15 cellular contexts compared by ENCODE assay signal in genomic region chr18:11320981-11321380, GRCh38.
DNase-seq lines count a peak whose midpoint lies in the region; ATAC-seq and FAIRE-seq lines count a peak whose summit lies in the region.
"Had no signal": no experiment of that assay in that cellular context is flagged by ENCODE, and none has a peak within 500 bp of the region (broad histone marks: within the 10 kb centered on the region; RNA-seq: fewer than 3 reads in every experiment).

No MANE protein-coding gene starts in this region.

- no peaks in the 10 kb centered on the region for H3K27me3 ChIP-seq in MG63
- H3K27me3 ChIP-seq: hepatocyte, sigmoid colon had no signal

- H3K9me3 ChIP-seq in MG63 = no peaks in the 10 kb centered on the region
- H3K9me3 ChIP-seq: sigmoid colon had no signal

- no peak for FAIRE-seq in urothelium cell line (lab: Jason Lieb, UNC)

- H3K4me3 ChIP-seq in MG63 = no peak overlapping the region
- H3K4me3 ChIP-seq: hepatocyte, sigmoid colon had no signal

- H3K36me3 ChIP-seq in MG63 = no peaks in the 10 kb centered on the region
- H3K36me3 ChIP-seq: sigmoid colon had no signal

- ATAC-seq in HG02759 (IDR thresholded peaks at IDR 0.05; ENCODE audit: unreplicated experiment) (no peak), HG03135 (IDR thresholded peaks at IDR 0.05; ENCODE audit: unreplicated experiment) (no peak)

- DNase-seq in Daoy (ENCODE audit: low read depth) (peak; percentile 49), MG63 (peak; percentile 22), amniotic stem cell (lab: John Stamatoyannopoulos, UW) (peak; percentile 55), hepatic stellate cell (ENCODE audit: low spot score) (peak; percentile 42), urothelium cell line (ENCODE audit: low spot score) (no peak), SW480 (ENCODE audit: low spot score) (no peak)
- DNase-seq: activated CD4-positive, CD25-positive, alpha-beta regulatory T cell treated with anti-CD3 and anti-CD28 coated beads, Interleukin-2, amount 50 U/mL, for 72 hours; anterior cingulate cortex; CD8-positive, alpha-beta memory T cell; NCI-H2029; NCI-H774; sigmoid colon had no signal

Comparison
In these comparisons a context has a peak if more than half of its experiments do, and no peak if none do; other contexts are left out.
1. DNase-seq: peak in Daoy (single experiment), MG63 (single experiment), amniotic stem cell (single experiment) and hepatic stellate cell (single experiment); none in urothelium cell line (single experiment) and SW480 (single experiment).